In the genomic region with DNA sequence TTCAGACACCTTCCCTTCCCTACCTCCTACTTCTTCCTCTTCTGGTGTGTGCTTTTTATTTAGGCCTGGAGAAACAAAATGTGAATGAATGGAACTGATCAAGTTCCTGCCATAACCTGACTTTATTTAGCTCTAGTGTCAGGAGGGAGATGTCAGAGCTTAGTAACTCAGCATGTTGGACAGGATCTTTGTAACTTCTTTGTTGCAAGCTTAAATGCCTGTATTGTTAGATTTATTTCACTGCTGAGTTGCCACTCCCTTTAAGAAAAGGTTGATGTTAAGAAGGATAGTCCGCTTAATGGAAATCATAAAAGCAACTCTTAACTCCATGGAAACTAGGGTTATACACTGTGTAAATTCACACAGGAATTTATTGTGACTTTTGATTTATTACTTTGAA, we compare ENCODE assay signal across 17 cellular contexts. TPM values are rescaled to one million over a fixed set of nuclear protein-coding genes. Genes with fewer than 3 reads are reported as not detected.
DNase-seq lines count a peak whose midpoint lies in the region; ATAC-seq, FAIRE-seq and TF ChIP-seq lines count a peak whose summit lies in the region.
"Had no signal": no experiment of that assay in that cellular context is flagged by ENCODE, and none has a peak within 500 bp of the region (broad histone marks: within the 10 kb centered on the region; RNA-seq: fewer than 3 reads in every experiment).

No MANE protein-coding gene starts in this region.

- H3K9me3 ChIP-seq in GM12878 (replicated peaks; ENCODE audit: control insufficient read depth, insufficient read depth, low read length), result no peaks in the 10 kb centered on the region
- H3K9me3 ChIP-seq in neuronal stem cell (replicated peaks in 1 of 2; ENCODE audit: control insufficient read depth in 2 of 2, insufficient read depth in 1 of 2, low read depth in 1 of 2, low read length in 2 of 2), result peaks cover 6 to 10% of the 10 kb centered on the region in 2 donors
- H3K9me3 ChIP-seq: MG63, spleen had no signal

- no peaks in the 10 kb centered on the region for H3K36me3 ChIP-seq in GM12878 (ENCODE audit: control insufficient read depth in 2 of 2, insufficient read depth in 2 of 2, low read length in 1 of 2)
- peaks cover 0 to 18% of the 10 kb centered on the region in 2 donors for H3K36me3 ChIP-seq in neuronal stem cell (replicated peaks in 1 of 2; ENCODE audit: control insufficient read depth in 2 of 2, insufficient read depth in 2 of 2, low read length in 2 of 2)

- no peak overlapping the region for H2AK5ac ChIP-seq in neuronal stem cell (ENCODE audit: low read depth, low read length)

- intact Hi-C loops in activated CD4-positive, alpha-beta T cell treated with anti-CD3 and anti-CD28 coated beads for 36 hours (cut with DNase I, micrococcal nuclease), result loop anchor here (5.0 to 10.0 kb wide), 2 partner anchors 246 to 586 kb away; a partner anchor contains a TSS
- intact Hi-C loops in GM12878 (cut with micrococcal nuclease; ENCODE audit: unreplicated experiment), result loop anchor here (5.0 to 10.0 kb wide), 2 partner anchors 209 to 584 kb away; a partner anchor contains a TSS

- no peak for TF ChIP-seq EP300 in GM12878 (IDR thresholded peaks at IDR 0.05; ENCODE audit: borderline replicate concordance in 1 of 2, control insufficient read depth in 1 of 2, low read depth in 2 of 2, low read length in 2 of 2)

- CTCF ChIA-PET in activated CD4-positive, alpha-beta T cell treated with anti-CD3 and anti-CD28 coated beads for 36 hours (lab: Charles Lee), result interaction anchor here (1.1 kb wide), 1 partner anchor 16 kb away, joined by 5 read pairs; no protein-coding TSS in a partner anchor
- CTCF ChIA-PET in GM12878 (lab: Yijun Ruan, JAX), result interaction anchor here (0.9 to 1.3 kb wide), 2 partner anchors 13 to 18 kb away, joined by 3 to 5 read pairs; a partner anchor contains a TSS

- no peaks in the 10 kb centered on the region for H4K20me1 ChIP-seq in GM12878 (ENCODE audit: control insufficient read depth, insufficient read depth)

- 100% methylated on average over 1 of the region's 1 CpG for WGBS in GM12878 (ENCODE audit: insufficient coverage, insufficient replicate concordance, low lambda C conversion rate, missing lambda C conversion rate)
- WGBS in neuronal stem cell (ENCODE audit: extremely low coverage in 2 of 2, insufficient read length in 2 of 2, insufficient replicate concordance in 1 of 2), 2 donors, result no CpG with 5 or more reads among the region's 1 CpG

- H3K23ac ChIP-seq in neuronal stem cell (ENCODE audit: low read depth, low read length, poor library complexity), result no peak overlapping the region

- no peak for TF ChIP-seq POLR2A in GM12878 (IDR thresholded peaks at IDR 0.05; ENCODE audit: low read depth, low read length)

- peaks cover 16% of the 10 kb centered on the region for H3K36me3 Mint-ChIP-seq in activated CD4-positive, alpha-beta T cell treated with anti-CD3 and anti-CD28 coated beads for 36 hours (ENCODE audit: low read depth)
- peaks cover 3% of the 10 kb centered on the region for H3K36me3 Mint-ChIP-seq in IgD-negative memory B cell

- no peak overlapping the region for H2BK120ac ChIP-seq in neuronal stem cell (ENCODE audit: low read depth, low read length)

- H3K4me3 ChIP-seq in GM12878 (peak overlapping the region; percentile 94), neuronal stem cell (ENCODE audit: low read length in 2 of 2) (no peak overlapping the region)
- H3K4me3 ChIP-seq: MG63 had no signal

- peaks cover 4% of the 10 kb centered on the region for H3K27me3 Mint-ChIP-seq in activated CD4-positive, alpha-beta T cell treated with anti-CD3 and anti-CD28 coated beads for 36 hours
- H3K27me3 Mint-ChIP-seq in IgD-negative memory B cell, result peaks cover 4% of the 10 kb centered on the region

- no peak overlapping the region for H2BK5ac ChIP-seq in neuronal stem cell (ENCODE audit: low read length)

- H3K4ac ChIP-seq in neuronal stem cell (ENCODE audit: low read length), result no peak overlapping the region

- peaks cover 54% of the 10 kb centered on the region for H3K4me1 Mint-ChIP-seq in activated CD4-positive, alpha-beta T cell treated with anti-CD3 and anti-CD28 coated beads for 36 hours
- peaks cover 28 to 49% (median 47%) of the 10 kb centered on the region in 3 donors for H3K4me1 Mint-ChIP-seq in IgD-negative memory B cell

- SMC1A ChIA-PET in GM12878 (lab: Charles Lee; ENCODE audit: uncharacterized antibody, unreplicated experiment), result interaction anchor here (1.0 to 1.2 kb wide), 2 partner anchors 20 to 211 kb away, joined by 3 to 4 read pairs; no protein-coding TSS in a partner anchor

- TF ChIP-seq RAD21 in GM12878 (IDR thresholded peaks at IDR 0.05; ENCODE audit: insufficient read depth, low read depth, low read length), result no peak

- peaks cover 5% of the 10 kb centered on the region for H3K79me1 ChIP-seq in neuronal stem cell (ENCODE audit: low read depth, low read length)

- no peak for ATAC-seq in activated CD4-positive, alpha-beta T cell treated with anti-CD3 and anti-CD28 coated beads for 36 hours
- ATAC-seq in GM12878 (no peak), esophagus mucosa (no peak)
- ATAC-seq: HCT116, left cardiac atrium had no signal

- FAIRE-seq in GM12878 (lab: Jason Lieb, UNC), result no peak
- FAIRE-seq: D721Med had no signal

- no peaks in the 10 kb centered on the region for H3K27me3 ChIP-seq in GM12878 (replicated peaks in 1 of 2; ENCODE audit: control insufficient read depth in 2 of 2, insufficient read depth in 2 of 2, low read length in 1 of 2)
- H3K27me3 ChIP-seq in neuronal stem cell (ENCODE audit: control insufficient read depth in 3 of 3, insufficient read depth in 3 of 3, low read depth in 1 of 3, low read length in 3 of 3), result no peaks in the 10 kb centered on the region
- H3K27me3 ChIP-seq: MG63, spleen had no signal

- H2AFZ ChIP-seq in GM12878 (ENCODE audit: control insufficient read depth, low read depth, low read length) (no peak overlapping the region), neuronal stem cell (ENCODE audit: low read length) (no peak overlapping the region)

- no peak overlapping the region for H3K4me2 ChIP-seq in GM12878 (ENCODE audit: control insufficient read depth, insufficient read depth)
- H3K4me2 ChIP-seq in neuronal stem cell (ENCODE audit: insufficient read depth, low read length, poor library complexity, severe bottlenecking), result peak overlapping the region; percentile 21

- no peak overlapping the region for H2BK15ac ChIP-seq in neuronal stem cell (ENCODE audit: low read length)

- no peak overlapping the region for H2BK12ac ChIP-seq in neuronal stem cell (ENCODE audit: low read length)

- no peak overlapping the region for H3K9ac ChIP-seq in GM12878 (ENCODE audit: control insufficient read depth, insufficient read depth, low read length)
- no peak overlapping the region for H3K9ac ChIP-seq in neuronal stem cell (ENCODE audit: low read depth, low read length, poor library complexity)

- H3K27ac Mint-ChIP-seq in activated CD4-positive, alpha-beta T cell treated with anti-CD3 and anti-CD28 coated beads for 36 hours, result no peak overlapping the region
- peak overlapping the region in 1 of 3 donors; percentile 79 for H3K27ac Mint-ChIP-seq in IgD-negative memory B cell

- no peak overlapping the region for H4K8ac ChIP-seq in neuronal stem cell (ENCODE audit: low read depth, low read length)

- no peak overlapping the region for H3K14ac ChIP-seq in neuronal stem cell (ENCODE audit: low read length)

- in situ Hi-C loops in GM12878 (cut with MboI), result no loop called here

- BruUV-seq in GM12878 (replicated peaks; lab: Mats Ljungman, UMichigan), result no TSS peak

- RAD21 ChIA-PET in GM12878 (lab: Charles Lee; ENCODE audit: unreplicated experiment), result interaction anchor here (0.7 to 1.7 kb wide), 3 partner anchors 17 to 208 kb away, joined by 3 to 4 read pairs (median 3); no protein-coding TSS in a partner anchor

- H3K4me3 Mint-ChIP-seq in activated CD4-positive, alpha-beta T cell treated with anti-CD3 and anti-CD28 coated beads for 36 hours, result peak overlapping the region; percentile 9
- peak overlapping the region in 3 of 4 donors; percentile 15 to 82 (median 36) for H3K4me3 Mint-ChIP-seq in IgD-negative memory B cell

- H4K91ac ChIP-seq in neuronal stem cell (ENCODE audit: low read depth, low read length, poor library complexity), result no peak overlapping the region

- no peaks in the 10 kb centered on the region for H3K9me3 Mint-ChIP-seq in activated CD4-positive, alpha-beta T cell treated with anti-CD3 and anti-CD28 coated beads for 36 hours (ENCODE audit: low read depth)
- no peaks in the 10 kb centered on the region for H3K9me3 Mint-ChIP-seq in IgD-negative memory B cell

- POLR2A ChIA-PET in activated CD4-positive, alpha-beta T cell treated with anti-CD3 and anti-CD28 coated beads for 36 hours (lab: Charles Lee), result no interaction called here
- POLR2A ChIA-PET in GM12878 (lab: Charles Lee), result interaction anchor here (0.9 to 1.4 kb wide), 3 partner anchors 9 to 208 kb away, joined by 3 to 4 read pairs (median 3); no protein-coding TSS in a partner anchor

- no peak overlapping the region for H3K27ac ChIP-seq in GM12878 (ENCODE audit: control insufficient read depth, insufficient read depth)
- H3K27ac ChIP-seq in neuronal stem cell (replicated peaks; ENCODE audit: low read length), result no peak overlapping the region
- H3K27ac ChIP-seq: spleen had no signal

- no peak for TF ChIP-seq CTCF in GM12878 (IDR thresholded peaks at IDR 0.05 in 2 of 3, conservative IDR thresholded peaks at IDR 0.05 in 1 of 3; ENCODE audit: control insufficient read depth in 2 of 3, extremely low read depth in 1 of 3, insufficient read depth in 1 of 3, low read depth in 3 of 3, low read length in 3 of 3)

- peaks cover 54% of the 10 kb centered on the region for H3K79me2 ChIP-seq in GM12878 (ENCODE audit: control insufficient read depth, insufficient read depth, low read length)

- H3K18ac ChIP-seq in neuronal stem cell (ENCODE audit: low read length), result no peak overlapping the region

- H3K4me1 ChIP-seq in GM12878 (ENCODE audit: control insufficient read depth, insufficient read depth, low read length) (peaks cover 5% of the 10 kb centered on the region; the same call in 1 of the 2 replicates), neuronal stem cell (ENCODE audit: control insufficient read depth in 2 of 2, insufficient read depth in 1 of 2, low read depth in 1 of 2, low read length in 2 of 2) (peaks cover 17 to 19% of the 10 kb centered on the region in 2 donors)

- no peak for DNase-seq in activated CD4-positive, alpha-beta T cell treated with anti-CD3 and anti-CD28 coated beads for 36 hours
- no peak for DNase-seq in activated CD4-positive, alpha-beta T cell treated with anti-CD3 and anti-CD28 coated beads for 1 hour
- no peak for DNase-seq in GM12878 (ENCODE audit: low read depth, low spot score)
- DNase-seq in neuronal stem cell (ENCODE audit: low spot score), result no peak
- DNase-seq in T1000 (lab: John Stamatoyannopoulos, UW), result no peak
- no peak for DNase-seq in DMS 273 treated with DMSO at 0.1 percent for 48 hours (lab: John Stamatoyannopoulos, UW)
- DNase-seq: activated effector memory CD4-positive, alpha-beta T cell treated with anti-CD3 and anti-CD28 coated beads, Interleukin-2, amount 50 U/mL, for 16 hours; caudate nucleus; head of caudate nucleus; left cardiac atrium; MG63; SIG-M5; spleen had no signal

RNA-seq across cellular contexts. Expression of a gene that starts 2.2 kb away (rescaled TPM):
- total RNA-seq in activated CD4-positive, alpha-beta T cell treated with anti-CD3 and anti-CD28 coated beads for 36 hours, result 10 to 100 TPM; 21.9 to 26.3 TPM
- polyA plus RNA-seq in IgD-negative memory B cell, result 24.5 TPM
- 72.4 and 76.8 TPM in 2 replicates for total RNA-seq in GM12878 (2013; cell fraction: nucleolus; rRNA removed)
- 12.8 and 13.0 TPM in 2 replicates for total RNA-seq in GM12878 (2014; rRNA removed)
- 13.4 and 13.9 TPM in 2 replicates for total RNA-seq in GM12878 (2014; rRNA removed; fragmentation: Illumina TruSeq; extraction: Trizol)
- 20.2 and 20.8 TPM in 2 replicates for total RNA-seq in GM12878 (2021)
- polyA plus RNA-seq in GM12878 (2011; ENCODE audit: low read depth), result 7.8 TPM
- polyA plus RNA-seq in GM12878 (2011; rRNA removed), result 13.7 TPM in 2 replicates
- 11.0 and 12.8 TPM in 2 replicates for polyA plus RNA-seq in GM12878 (2011; cell fraction: cytosol; rRNA removed)
- 24.5 and 25.8 TPM in 2 replicates for polyA plus RNA-seq in GM12878 (2011; cell fraction: nucleus; rRNA removed)
- 12.2 and 14.1 TPM in 2 replicates for polyA plus RNA-seq in GM12878 (2012)
- polyA plus RNA-seq in GM12878 (2014; fragmentation: Illumina TruSeq; extraction: Trizol), result 19.6 and 24.6 TPM in 2 replicates
- 1 to 10 TPM; 3.3 to 4.8 TPM for polyA plus RNA-seq in GM12878 (2014; fragmentation: Nextera tagmentation; extraction: Ambion mirVana)
- 16.4 and 16.9 TPM in 2 replicates for polyA plus RNA-seq in GM12878 (2014; rRNA removed)
- polyA plus RNA-seq in GM12878 (2016; fragmentation: Nextera tagmentation; extraction: Ambion mirVana), result 10 to 100 TPM; 21.1 to 21.6 TPM
- polyA minus RNA-seq in GM12878 (2011; rRNA and poly(A)+ RNA removed), result 33.9 and 34.2 TPM in 2 replicates
- 5.5 and 8.2 TPM in 2 replicates for polyA minus RNA-seq in GM12878 (2011; cell fraction: cytosol; rRNA and poly(A)+ RNA removed)
- 26.8 and 33.3 TPM in 2 replicates for polyA minus RNA-seq in GM12878 (2011; cell fraction: nucleus; rRNA and poly(A)+ RNA removed)
- polyA plus RNA-seq in neuronal stem cell (2013, experiment 1 of 2), result 18.0 TPM
- 17.8 TPM for polyA plus RNA-seq in neuronal stem cell (2013, experiment 2 of 2)
- 12.4 TPM for total RNA-seq in esophagus mucosa

RNA-seq across cellular contexts. Expression of a gene that starts 17.9 kb away (rescaled TPM):
- total RNA-seq in activated CD4-positive, alpha-beta T cell treated with anti-CD3 and anti-CD28 coated beads for 36 hours, result under 1 TPM; 0.54 to 0.91 TPM
- polyA plus RNA-seq in IgD-negative memory B cell (0.10 TPM), GM12878 (2011; rRNA removed) (0.80 and 0.84 TPM in 2 replicates), GM12878 (2014; fragmentation: Illumina TruSeq; extraction: Trizol) (0.07 TPM in 1 of 2 replicates, not detected in the other), GM12878 (2014; fragmentation: Nextera tagmentation; extraction: Ambion mirVana) (under 1 TPM; 0.02 to 0.04 TPM), GM12878 (2014; rRNA removed) (0.32 and 1.7 TPM in 2 replicates), GM12878 (2016; fragmentation: Nextera tagmentation; extraction: Ambion mirVana) (under 1 TPM; 0.16 to 0.39 TPM)
- 3.6 and 4.7 TPM in 2 replicates for total RNA-seq in GM12878 (2013; cell fraction: nucleolus; rRNA removed)
- total RNA-seq in GM12878 (2014; rRNA removed) (0.16 and 0.23 TPM in 2 replicates), GM12878 (2014; rRNA removed; fragmentation: Illumina TruSeq; extraction: Trizol) (0.04 and 0.05 TPM in 2 replicates), GM12878 (2021) (0.54 and 0.88 TPM in 2 replicates), esophagus mucosa (10.4 TPM)
- polyA plus RNA-seq in GM12878 (2011; ENCODE audit: low read depth), result 0.09 TPM
- polyA plus RNA-seq in GM12878 (2011; cell fraction: cytosol; rRNA removed), result 0.94 and 1.5 TPM in 2 replicates
- polyA plus RNA-seq in GM12878 (2011; cell fraction: nucleus; rRNA removed), result 6.7 and 7.7 TPM in 2 replicates
- polyA plus RNA-seq in GM12878 (2012), result 0.35 and 1.0 TPM in 2 replicates
- 0.37 and 0.82 TPM in 2 replicates for polyA minus RNA-seq in GM12878 (2011; rRNA and poly(A)+ RNA removed)
- 0.62 and 0.67 TPM in 2 replicates for polyA minus RNA-seq in GM12878 (2011; cell fraction: cytosol; rRNA and poly(A)+ RNA removed)
- polyA minus RNA-seq in GM12878 (2011; cell fraction: nucleus; rRNA and poly(A)+ RNA removed), result 1.2 and 1.5 TPM in 2 replicates
- polyA plus RNA-seq in neuronal stem cell (2013, experiment 1 of 2), result 66.9 TPM
- polyA plus RNA-seq in neuronal stem cell (2013, experiment 2 of 2), result 67.5 TPM
